In the genomic region with DNA sequence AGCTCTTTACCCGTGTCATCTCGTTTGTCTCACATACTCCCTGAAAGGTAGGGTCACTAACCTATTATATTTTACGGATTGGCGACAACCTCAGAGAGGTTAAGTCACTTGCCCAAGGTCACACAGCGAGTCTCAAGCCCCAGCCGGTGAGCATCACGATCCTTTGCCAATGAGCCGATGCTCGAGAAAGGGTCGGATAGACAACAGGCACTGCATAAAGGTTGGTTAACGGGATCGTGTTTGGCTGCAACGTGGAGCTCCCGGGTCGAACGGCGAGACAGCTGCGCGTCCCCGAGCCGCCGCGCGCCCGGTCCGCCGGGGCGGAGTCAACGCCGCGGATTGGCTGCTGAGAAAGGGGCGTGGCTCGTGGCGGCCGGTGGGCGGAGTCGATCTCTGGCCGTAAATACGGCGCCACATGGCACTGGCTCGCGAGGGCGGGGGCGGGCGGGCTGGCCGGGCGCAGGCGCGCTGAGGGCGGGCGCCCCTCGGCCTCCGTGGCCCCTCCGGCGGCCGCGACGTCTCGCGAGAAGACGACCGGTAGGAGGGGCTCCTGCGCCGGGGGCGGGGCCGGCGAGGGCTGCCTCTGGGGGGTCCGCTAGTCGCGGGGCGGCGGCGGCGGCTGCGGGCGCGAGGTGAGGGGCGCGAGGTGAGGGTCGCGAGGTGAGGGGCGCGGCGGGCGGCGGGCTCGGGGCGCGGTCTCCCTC, we compare ENCODE assay signal across 1 cellular context.
A peak's percentile ranks its signal among the peaks of the same experiment; 100 is the strongest.
TF ChIP-seq lines count a peak whose summit lies in the region.

CHST12 (plus strand) TSS at position 598 of the 704 bp plus-strand sequence. CDS start 29,029 bp downstream, outside the sequence.

TF ChIP-seq in HepG2, 621 proteins besides CTCF, POLR2A, EP300 and RAD21 (continued from another document and continues in another):
- TF ChIP-seq ZHX2 (IDR thresholded peaks at IDR 0.05; ENCODE audit: low read depth) (0 out of 2 replicates have a peak, but pooled peaks have one; percentile 6), ZHX2 (CRISPR knock-in tag; IDR thresholded peaks at IDR 0.05; ENCODE audit: borderline replicate concordance) (no peak), BCL3 (CRISPR knock-in tag; IDR thresholded peaks at IDR 0.05) (peak; percentile 28; the same call in 1 of the 2 replicates), ATF2 (CRISPR knock-in tag; IDR thresholded peaks at IDR 0.05) (peak; percentile 44; the same call in 1 of the 2 replicates), ATF3 (CRISPR knock-in tag; IDR thresholded peaks at IDR 0.05) (no peak), ZNF672 (CRISPR knock-in tag; IDR thresholded peaks at IDR 0.05) (no peak), KLF12 (CRISPR knock-in tag; IDR thresholded peaks at IDR 0.05; ENCODE audit: borderline replicate concordance) (0 out of 2 replicates have a peak, but pooled peaks have one; percentile 13), ZNF333 (CRISPR knock-in tag; IDR thresholded peaks at IDR 0.05; ENCODE audit: borderline replicate concordance) (no peak), PREB (CRISPR knock-in tag; IDR thresholded peaks at IDR 0.05) (no peak), GMEB2 (CRISPR knock-in tag; IDR thresholded peaks at IDR 0.05; ENCODE audit: low read depth) (no peak), ZBTB21 (CRISPR knock-in tag; IDR thresholded peaks at IDR 0.05) (no peak), CREB3 (CRISPR knock-in tag; IDR thresholded peaks at IDR 0.05) (no peak), ZNF749 (CRISPR knock-in tag; IDR thresholded peaks at IDR 0.05; ENCODE audit: borderline replicate concordance) (no peak), MATR3 (CRISPR knock-in tag; IDR thresholded peaks at IDR 0.05) (no peak), ZNF737 (CRISPR knock-in tag; IDR thresholded peaks at IDR 0.05; ENCODE audit: borderline replicate concordance) (no peak), NFKBIZ (CRISPR knock-in tag; IDR thresholded peaks at IDR 0.05) (no peak), SNAPC2 (CRISPR knock-in tag; IDR thresholded peaks at IDR 0.05) (no peak), MTA1 (CRISPR knock-in tag; IDR thresholded peaks at IDR 0.05; ENCODE audit: borderline replicate concordance) (no peak), NFE2L1 (CRISPR knock-in tag; IDR thresholded peaks at IDR 0.05; ENCODE audit: borderline replicate concordance) (no peak), ZNF253 (CRISPR knock-in tag; IDR thresholded peaks at IDR 0.05; ENCODE audit: borderline replicate concordance) (no peak), KLF6 (CRISPR knock-in tag; IDR thresholded peaks at IDR 0.05) (no peak; the same call in 1 of the 2 replicates), ZNF207 (IDR thresholded peaks at IDR 0.05; ENCODE audit: borderline replicate concordance) (no peak), ZFP36L1 (CRISPR knock-in tag; IDR thresholded peaks at IDR 0.05) (no peak), SPEN (CRISPR knock-in tag; IDR thresholded peaks at IDR 0.05; ENCODE audit: low read depth) (no peak; the same call in none of the 2 replicates), MAFG (CRISPR knock-in tag; IDR thresholded peaks at IDR 0.05) (no peak), KDM4B (CRISPR knock-in tag; IDR thresholded peaks at IDR 0.05) (no peak), ZC3H13 (CRISPR knock-in tag; IDR thresholded peaks at IDR 0.05) (peak; percentile 41; the same call in 1 of the 2 replicates), ETV5 (CRISPR knock-in tag; IDR thresholded peaks at IDR 0.05; ENCODE audit: borderline replicate concordance) (no peak), ZNF280D (CRISPR knock-in tag; IDR thresholded peaks at IDR 0.05) (peak; percentile 24; the same call in 1 of the 2 replicates), CREB1 (IDR thresholded peaks at IDR 0.05) (no peak), CREB1 (CRISPR knock-in tag; IDR thresholded peaks at IDR 0.05) (no peak)
- TF ChIP-seq, protein P1, sequence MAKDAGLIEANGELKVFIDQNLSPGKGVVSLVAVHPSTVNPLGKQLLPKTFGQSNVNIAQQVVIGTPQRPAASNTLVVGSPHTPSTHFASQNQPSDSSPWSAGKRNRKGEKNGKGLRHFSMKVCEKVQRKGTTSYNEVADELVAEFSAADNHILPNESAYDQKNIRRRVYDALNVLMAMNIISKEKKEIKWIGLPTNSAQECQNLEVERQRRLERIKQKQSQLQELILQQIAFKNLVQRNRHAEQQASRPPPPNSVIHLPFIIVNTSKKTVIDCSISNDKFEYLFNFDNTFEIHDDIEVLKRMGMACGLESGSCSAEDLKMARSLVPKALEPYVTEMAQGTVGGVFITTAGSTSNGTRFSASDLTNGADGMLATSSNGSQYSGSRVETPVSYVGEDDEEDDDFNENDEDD (CRISPR knock-in tag; IDR thresholded peaks at IDR 0.05; ENCODE audit: borderline replicate concordance): no peak
- TF ChIP-seq, protein P2, sequence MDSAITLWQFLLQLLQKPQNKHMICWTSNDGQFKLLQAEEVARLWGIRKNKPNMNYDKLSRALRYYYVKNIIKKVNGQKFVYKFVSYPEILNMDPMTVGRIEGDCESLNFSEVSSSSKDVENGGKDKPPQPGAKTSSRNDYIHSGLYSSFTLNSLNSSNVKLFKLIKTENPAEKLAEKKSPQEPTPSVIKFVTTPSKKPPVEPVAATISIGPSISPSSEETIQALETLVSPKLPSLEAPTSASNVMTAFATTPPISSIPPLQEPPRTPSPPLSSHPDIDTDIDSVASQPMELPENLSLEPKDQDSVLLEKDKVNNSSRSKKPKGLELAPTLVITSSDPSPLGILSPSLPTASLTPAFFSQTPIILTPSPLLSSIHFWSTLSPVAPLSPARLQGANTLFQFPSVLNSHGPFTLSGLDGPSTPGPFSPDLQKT (CRISPR knock-in tag; IDR thresholded peaks at IDR 0.05; ENCODE audit: borderline replicate concordance): no peak
- TF ChIP-seq, protein P3, sequence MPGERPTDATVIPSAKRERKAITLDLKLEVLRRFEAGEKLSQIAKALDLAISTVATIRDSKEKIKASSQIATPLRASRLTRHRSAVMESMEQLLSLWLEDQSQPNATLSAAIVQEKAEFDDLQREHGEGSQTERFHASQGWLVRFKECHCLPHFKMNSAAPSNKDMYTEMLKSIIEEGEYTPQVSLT (CRISPR knock-in tag; IDR thresholded peaks at IDR 0.05; ENCODE audit: borderline replicate concordance, low read depth): no peak
- TF ChIP-seq, protein P4, sequence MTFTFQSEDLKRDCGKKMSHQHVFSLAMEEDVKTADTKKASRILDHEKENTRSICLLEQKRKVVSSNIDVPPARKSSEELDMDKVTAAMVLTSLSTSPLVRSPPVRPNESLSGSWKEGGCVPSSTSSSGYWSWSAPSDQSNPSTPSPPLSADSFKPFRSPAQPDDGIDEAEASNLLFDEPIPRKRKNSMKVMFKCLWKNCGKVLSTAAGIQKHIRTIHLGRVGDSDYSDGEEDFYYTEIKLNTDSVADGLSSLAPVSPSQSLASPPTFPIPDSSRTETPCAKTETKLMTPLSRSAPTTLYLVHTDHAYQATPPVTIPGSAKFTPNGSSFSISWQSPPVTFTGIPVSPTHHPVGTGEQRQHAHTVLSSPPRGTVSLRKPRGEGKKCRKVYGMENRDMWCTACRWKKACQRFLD (CRISPR knock-in tag; IDR thresholded peaks at IDR 0.05; ENCODE audit: borderline replicate concordance): no peak
